1 cellular context compared by ENCODE assay signal in genomic region chr20:33373735-33374605, GRCh38.
TF ChIP-seq lines count a peak whose summit lies in the region.

No MANE protein-coding gene starts in this region.

TF ChIP-seq in HepG2, 621 proteins besides CTCF, POLR2A, EP300 and RAD21 (continued from another document and continues in another):
- peak; percentile 53; the same call in 1 of the 2 replicates for TF ChIP-seq KMT2A (CRISPR knock-in tag; IDR thresholded peaks at IDR 0.05)
- TF ChIP-seq NR2C2 (CRISPR knock-in tag; IDR thresholded peaks at IDR 0.05; ENCODE audit: borderline replicate concordance): peak; percentile 30
- TF ChIP-seq ZKSCAN5 (CRISPR knock-in tag; IDR thresholded peaks at IDR 0.05): 0 out of 2 replicates have a peak, but pooled peaks have one; percentile 29
- no peak for TF ChIP-seq ATAD3A (CRISPR knock-in tag; IDR thresholded peaks at IDR 0.05)
- TF ChIP-seq PREB (CRISPR knock-in tag; IDR thresholded peaks at IDR 0.05): no peak
- no peak for TF ChIP-seq MAF1 (CRISPR knock-in tag; IDR thresholded peaks at IDR 0.05; ENCODE audit: borderline replicate concordance)
- no peak for TF ChIP-seq TCF12 (IDR thresholded peaks at IDR 0.05)
- peak; percentile 91 for TF ChIP-seq TCF12 (CRISPR knock-in tag; IDR thresholded peaks at IDR 0.05)
- 0 out of 2 replicates have a peak, but pooled peaks have one; percentile 41 for TF ChIP-seq ZNF790 (CRISPR knock-in tag; IDR thresholded peaks at IDR 0.05; ENCODE audit: borderline replicate concordance)
- TF ChIP-seq KDM5B (CRISPR knock-in tag; IDR thresholded peaks at IDR 0.05; ENCODE audit: borderline replicate concordance): peak; percentile 65; the same call in 1 of the 2 replicates
- no peak for TF ChIP-seq ZNF713 (CRISPR knock-in tag; IDR thresholded peaks at IDR 0.05)
- TF ChIP-seq FIP1L1 (IDR thresholded peaks at IDR 0.05; ENCODE audit: borderline replicate concordance, insufficient read depth, low read depth, low read length): no peak
- TF ChIP-seq PBX2 (CRISPR knock-in tag; IDR thresholded peaks at IDR 0.05): 0 out of 2 replicates have a peak, but pooled peaks have one; percentile 16
- peak; percentile 38; the same call in 1 of the 2 replicates for TF ChIP-seq STAT5B (CRISPR knock-in tag; IDR thresholded peaks at IDR 0.05)
- TF ChIP-seq ZNF567 (CRISPR knock-in tag; IDR thresholded peaks at IDR 0.05; ENCODE audit: borderline replicate concordance): peak; percentile 20; the same call in 1 of the 2 replicates
- peak; percentile 64; the same call in 1 of the 2 replicates for TF ChIP-seq RFX3 (CRISPR knock-in tag; IDR thresholded peaks at IDR 0.05)
- TF ChIP-seq SMAD9 (CRISPR knock-in tag; IDR thresholded peaks at IDR 0.05): no peak
- no peak for TF ChIP-seq ZNF10 (CRISPR knock-in tag; IDR thresholded peaks at IDR 0.05; ENCODE audit: borderline replicate concordance, low read depth)
- no peak for TF ChIP-seq HNRNPUL1 (IDR thresholded peaks at IDR 0.05; ENCODE audit: low read depth, low read length)
- no peak for TF ChIP-seq ZNF30 (CRISPR knock-in tag; IDR thresholded peaks at IDR 0.05)
- no peak for TF ChIP-seq RARG (CRISPR knock-in tag; IDR thresholded peaks at IDR 0.05; ENCODE audit: low read depth)
- TF ChIP-seq IRF1 (CRISPR knock-in tag; IDR thresholded peaks at IDR 0.05; ENCODE audit: low read depth): no peak
- TF ChIP-seq GMEB1 (CRISPR knock-in tag; IDR thresholded peaks at IDR 0.05; ENCODE audit: borderline replicate concordance): no peak; the same call in 1 of the 2 replicates
- peak; percentile 63 for TF ChIP-seq ZNF629 (CRISPR knock-in tag; conservative IDR thresholded peaks at IDR 0.05)
- peak; percentile 97 for TF ChIP-seq FOXJ3 (CRISPR knock-in tag; IDR thresholded peaks at IDR 0.05; ENCODE audit: borderline replicate concordance)
- TF ChIP-seq ZNF317 (CRISPR knock-in tag; IDR thresholded peaks at IDR 0.05): peak; percentile 77
- TF ChIP-seq TFAP4 (IDR thresholded peaks at IDR 0.05; ENCODE audit: borderline replicate concordance, low read depth): peak; percentile 94
- TF ChIP-seq MXI1 (IDR thresholded peaks at IDR 0.05; ENCODE audit: borderline replicate concordance, low read depth, low read length): peak; percentile 95; the same call in 2 of the 3 replicates
- peak; percentile 97; the same call in 1 of the 2 replicates for TF ChIP-seq CBX5 (CRISPR knock-in tag; IDR thresholded peaks at IDR 0.05; ENCODE audit: borderline replicate concordance)
- TF ChIP-seq NFIC (IDR thresholded peaks at IDR 0.05; ENCODE audit: low read length): peak; percentile 98
- no peak; the same call in 1 of the 2 replicates for TF ChIP-seq ZNF362 (CRISPR knock-in tag; IDR thresholded peaks at IDR 0.05; ENCODE audit: borderline replicate concordance)
- TF ChIP-seq PLRG1 (conservative IDR thresholded peaks at IDR 0.05): no peak
- no peak for TF ChIP-seq ZNF883 (CRISPR knock-in tag; IDR thresholded peaks at IDR 0.05; ENCODE audit: not compliant biosample characterization)
- TF ChIP-seq ZMAT5 (CRISPR knock-in tag; IDR thresholded peaks at IDR 0.05; ENCODE audit: borderline replicate concordance, low read depth): no peak
- TF ChIP-seq CSRNP2 (CRISPR knock-in tag; conservative IDR thresholded peaks at IDR 0.05; ENCODE audit: low read depth): no peak
- TF ChIP-seq NFKB2 (CRISPR knock-in tag; IDR thresholded peaks at IDR 0.05; ENCODE audit: borderline replicate concordance): peak; percentile 41; the same call in 1 of the 2 replicates
- TF ChIP-seq GTF2F1 (IDR thresholded peaks at IDR 0.05; ENCODE audit: low read length): 0 out of 2 replicates have a peak, but pooled peaks have one; percentile 20
- TF ChIP-seq ZNF12 (CRISPR knock-in tag; IDR thresholded peaks at IDR 0.05): peak; percentile 77
- peak; percentile 83; the same call in 1 of the 2 replicates for TF ChIP-seq MEIS2 (CRISPR knock-in tag; IDR thresholded peaks at IDR 0.05)
- TF ChIP-seq ETS1 (CRISPR knock-in tag; IDR thresholded peaks at IDR 0.05): no peak
- TF ChIP-seq PHF20 (CRISPR knock-in tag; IDR thresholded peaks at IDR 0.05): no peak
- peak; percentile 97 for TF ChIP-seq RARA (CRISPR knock-in tag; IDR thresholded peaks at IDR 0.05)
- TF ChIP-seq ZNF44 (CRISPR knock-in tag; IDR thresholded peaks at IDR 0.05): 0 out of 2 replicates have a peak, but pooled peaks have one; percentile 46
- peak; percentile 99 for TF ChIP-seq ZNF350 (CRISPR knock-in tag; IDR thresholded peaks at IDR 0.05; ENCODE audit: borderline replicate concordance, low read depth)
- peak; percentile 75; the same call in 1 of the 2 replicates for TF ChIP-seq ZSCAN21 (CRISPR knock-in tag; IDR thresholded peaks at IDR 0.05; ENCODE audit: borderline replicate concordance)
- no peak for TF ChIP-seq ZNF672 (CRISPR knock-in tag; IDR thresholded peaks at IDR 0.05)
- TF ChIP-seq GLI4 (CRISPR knock-in tag; IDR thresholded peaks at IDR 0.05; ENCODE audit: borderline replicate concordance): 0 out of 2 replicates have a peak, but pooled peaks have one; percentile 7
- no peak for TF ChIP-seq ZNF510 (CRISPR knock-in tag; IDR thresholded peaks at IDR 0.05; ENCODE audit: low read depth)
- no peak for TF ChIP-seq ONECUT2 (CRISPR knock-in tag; IDR thresholded peaks at IDR 0.05)
- peak; percentile 68; the same call in 1 of the 2 replicates for TF ChIP-seq ZBTB33 (CRISPR knock-in tag; IDR thresholded peaks at IDR 0.05)
- no peak for TF ChIP-seq PCBP1 (IDR thresholded peaks at IDR 0.05; ENCODE audit: borderline replicate concordance, low read depth, low read length)
- TF ChIP-seq U2AF1 (optimal IDR thresholded peaks at IDR 0.05; ENCODE audit: low read depth, low read length): no peak
- peak; percentile 95 for TF ChIP-seq JARID2 (CRISPR knock-in tag; IDR thresholded peaks at IDR 0.05; ENCODE audit: insufficient replicate concordance)
- TF ChIP-seq HNRNPH1 (optimal IDR thresholded peaks at IDR 0.05; ENCODE audit: low read depth, low read length): no peak
- TF ChIP-seq ZNF766 (CRISPR knock-in tag; IDR thresholded peaks at IDR 0.05; ENCODE audit: borderline replicate concordance): 0 out of 2 replicates have a peak, but pooled peaks have one; percentile 15
- TF ChIP-seq MEIS1 (CRISPR knock-in tag; IDR thresholded peaks at IDR 0.05; ENCODE audit: borderline replicate concordance): no peak
- 0 out of 2 replicates have a peak, but pooled peaks have one; percentile 15 for TF ChIP-seq CC2D1A (CRISPR knock-in tag; IDR thresholded peaks at IDR 0.05)
